ENCODE assay signal across 8 cellular contexts in the genomic region with DNA sequence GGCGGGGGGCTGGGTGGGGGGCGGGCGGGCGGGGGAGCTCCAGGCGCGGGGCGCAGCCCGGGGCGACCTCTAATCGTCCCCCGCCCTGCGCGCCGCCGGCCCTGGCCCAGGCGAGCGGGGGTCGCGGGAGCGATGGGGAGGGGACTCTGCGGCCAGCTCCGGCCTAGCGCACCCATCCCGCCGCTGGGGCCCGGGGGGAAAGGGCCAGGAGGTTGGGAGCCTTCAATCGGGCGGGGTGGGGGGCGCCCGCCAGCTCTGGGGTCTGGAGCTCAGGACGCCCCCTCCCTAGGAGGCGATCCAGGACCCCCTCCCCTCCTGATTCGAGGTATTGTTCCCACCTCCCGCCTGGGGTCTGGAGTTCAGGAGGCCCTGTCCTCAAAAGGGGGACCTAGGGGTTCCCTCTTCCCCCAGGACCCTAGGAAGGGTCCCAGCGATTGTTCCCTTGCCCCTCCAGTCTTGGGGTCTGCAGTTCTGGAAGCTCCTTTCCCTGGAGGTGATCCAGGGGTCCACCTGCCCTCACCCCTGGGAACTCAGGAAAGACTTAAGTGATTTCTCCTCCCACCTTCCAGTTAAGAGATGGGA. TPM values are rescaled to one million over a fixed set of nuclear protein-coding genes. Genes with fewer than 3 reads are reported as not detected.
DNase-seq lines count a peak whose midpoint lies in the region; ATAC-seq, FAIRE-seq and TF ChIP-seq lines count a peak whose summit lies in the region.

No MANE protein-coding gene starts in this region.

- no TSS peak for BruUV-seq in K562 (replicated peaks; lab: Mats Ljungman, UMichigan)

- no peak for TF ChIP-seq RAD21 in K562 (CRISPR knock-in tag; conservative IDR thresholded peaks at IDR 0.05 in 1 of 2, IDR thresholded peaks at IDR 0.05 in 1 of 2)

- intact Hi-C loops in K562 (cut with micrococcal nuclease) (no loop called here), lower lobe of right lung (cut with DNase I) (no loop called here)

- peak overlapping the region; percentile 60 to 90 for H3K9ac ChIP-seq in K562 (ENCODE audit: insufficient read depth in 1 of 2, low read depth in 2 of 2, low read length in 2 of 2)

- H3K9me3 ChIP-seq in K562 (replicated peaks; ENCODE audit: control insufficient read depth, insufficient read depth, low read depth, low read length), result no peaks in the 10 kb centered on the region
- no peaks in the 10 kb centered on the region for H3K9me3 ChIP-seq in lower lobe of right lung

- no peak overlapping the region for H3K27ac Mint-ChIP-seq in activated T-cell treated with anti-CD3 and anti-CD28 coated beads, Interleukin-2, amount 50 U/mL, for 72 hours
- peak overlapping the region; percentile 91 for H3K27ac Mint-ChIP-seq in type B pancreatic cell

- peak overlapping the region; percentile 37; the same call in 1 of the 2 replicates for H3K4me2 ChIP-seq in K562 (ENCODE audit: insufficient read depth, low read length)

- WGBS in K562 (ENCODE audit: insufficient coverage, low coverage, missing lambda C conversion rate), result 0% methylated on average over 2 of the region's 35 CpGs

- peaks cover 4% of the 10 kb centered on the region in 2 donors for H3K36me3 Mint-ChIP-seq in activated T-cell treated with anti-CD3 and anti-CD28 coated beads, Interleukin-2, amount 50 U/mL, for 72 hours (ENCODE audit: insufficient read depth in 2 of 2)
- peaks cover 6% of the 10 kb centered on the region for H3K36me3 Mint-ChIP-seq in type B pancreatic cell

- peak overlapping the region; percentile 51; the same call in 1 of the 2 replicates for H2AFZ ChIP-seq in K562 (ENCODE audit: low read depth, low read length)

- no peaks in the 10 kb centered on the region for H4K20me1 ChIP-seq in K562 (replicated peaks; ENCODE audit: control insufficient read depth, insufficient read depth, low read length)

- POLR2A ChIA-PET in K562 (lab: Yijun Ruan, JAX), result interaction anchor here (0.6 to 1.4 kb wide), 6 partner anchors 11 to 1981 kb away, joined by 3 to 5 read pairs (median 3); a partner anchor contains a TSS

- H3K9me3 Mint-ChIP-seq in activated T-cell treated with anti-CD3 and anti-CD28 coated beads, Interleukin-2, amount 50 U/mL, for 72 hours, result no peaks in the 10 kb centered on the region
- H3K9me3 Mint-ChIP-seq in type B pancreatic cell, result no peaks in the 10 kb centered on the region

- H3K4me3 Mint-ChIP-seq in activated T-cell treated with anti-CD3 and anti-CD28 coated beads, Interleukin-2, amount 50 U/mL, for 72 hours, result peak overlapping the region; percentile 63 to 76
- H3K4me3 Mint-ChIP-seq in type B pancreatic cell, result peak overlapping the region; percentile 92

- CTCF ChIA-PET in K562 (lab: Yijun Ruan, JAX; ENCODE audit: low intra/inter-chr PET ratio), result no interaction called here

- no peak for TF ChIP-seq EP300 in K562 (IDR thresholded peaks at IDR 0.05; ENCODE audit: low read length)

- peak; percentile 4 to 14 for ATAC-seq in activated T-cell treated with anti-CD3 and anti-CD28 coated beads, Interleukin-2, amount 50 U/mL, for 72 hours (replicated peaks in 1 of 2)
- no peak for ATAC-seq in K562
- ATAC-seq in lower lobe of right lung, result no peak
- ATAC-seq in HG02884 (IDR thresholded peaks at IDR 0.05; ENCODE audit: unreplicated experiment), result no peak

- in situ Hi-C loops in K562 (cut with MboI), result no loop called here

- H3K4me3 ChIP-seq in K562 (peak overlapping the region; percentile 40), lower lobe of right lung (peak overlapping the region; percentile 75)

- H3K4me1 ChIP-seq in K562 (replicated peaks in 1 of 2; ENCODE audit: control insufficient read depth in 2 of 2, insufficient read depth in 2 of 2, low read length in 2 of 2) (peaks cover 11 to 24% of the 10 kb centered on the region in 2 experiments), lower lobe of right lung (peaks cover 20% of the 10 kb centered on the region)

- no peaks in the 10 kb centered on the region for H3K36me3 ChIP-seq in K562 (ENCODE audit: control insufficient read depth, insufficient read depth, low read length)
- H3K36me3 ChIP-seq in lower lobe of right lung, result peaks cover 8% of the 10 kb centered on the region

- TF ChIP-seq CTCF in K562 (IDR thresholded peaks at IDR 0.05 in 2 of 3, conservative IDR thresholded peaks at IDR 0.05 in 1 of 3; ENCODE audit: insufficient read depth in 2 of 3, low read depth in 1 of 3, low read length in 3 of 3) (no peak), lower lobe of right lung (IDR thresholded peaks at IDR 0.05) (no peak), type B pancreatic cell (conservative IDR thresholded peaks at IDR 0.05) (no peak)

- H3K9me1 ChIP-seq in K562 (ENCODE audit: control insufficient read depth, insufficient read depth, low read length), result no peaks in the 10 kb centered on the region

- no peak for DNase-seq in activated T-cell treated with anti-CD3 and anti-CD28 coated beads, Interleukin-2, amount 50 U/mL, for 72 hours
- DNase-seq in activated T-cell treated with anti-CD3 and anti-CD28 coated beads, Interleukin-2, amount 50 U/mL, for 48 hours, result no peak
- no peak for DNase-seq in K562 (ENCODE audit: extremely low read depth in 1 of 4, low spot score in 3 of 4)
- no peak for DNase-seq in lower lobe of right lung
- DNase-seq in type B pancreatic cell (ENCODE audit: extremely low spot score, unreplicated experiment), result no peak
- DNase-seq in NCI-H526 (lab: John Stamatoyannopoulos, UW), result no peak
- no peak for DNase-seq in NCI-H82 (lab: John Stamatoyannopoulos, UW)

- peaks cover 21% of the 10 kb centered on the region for H3K4me1 Mint-ChIP-seq in activated T-cell treated with anti-CD3 and anti-CD28 coated beads, Interleukin-2, amount 50 U/mL, for 72 hours (ENCODE audit: low read depth)
- H3K4me1 Mint-ChIP-seq in type B pancreatic cell (ENCODE audit: unreplicated experiment), result peaks cover 20% of the 10 kb centered on the region

- FAIRE-seq in K562 (lab: Jason Lieb, UNC), result no peak

- H3K79me2 ChIP-seq in K562 (ENCODE audit: control insufficient read depth, insufficient read depth, low read length), result no peaks in the 10 kb centered on the region

- no peaks in the 10 kb centered on the region for H3K27me3 ChIP-seq in K562 (ENCODE audit: control insufficient read depth in 2 of 2, insufficient read depth in 2 of 2, low read length in 2 of 2)
- no peaks in the 10 kb centered on the region for H3K27me3 ChIP-seq in lower lobe of right lung (ENCODE audit: low read depth)

- no peak for TF ChIP-seq POLR2A in K562 (conservative IDR thresholded peaks at IDR 0.05)

- H3K27ac ChIP-seq in K562 (ENCODE audit: extremely low read depth, low read depth, low read length) (no peak overlapping the region), lower lobe of right lung (peak overlapping the region; percentile 86)

- peaks cover 19% of the 10 kb centered on the region for H3K27me3 Mint-ChIP-seq in activated T-cell treated with anti-CD3 and anti-CD28 coated beads, Interleukin-2, amount 50 U/mL, for 72 hours (ENCODE audit: low read depth)
- no peaks in the 10 kb centered on the region for H3K27me3 Mint-ChIP-seq in type B pancreatic cell

RNA-seq across cellular contexts. Expression of a gene that starts 0.5 kb away (rescaled TPM):
- total RNA-seq in activated T-cell treated with anti-CD3 and anti-CD28 coated beads, Interleukin-2, amount 50 U/mL, for 72 hours, result 10 to 100 TPM; 13.6 to 14.1 TPM
- total RNA-seq in K562 (2011; cell fraction: chromatin; rRNA removed; ENCODE audit: low replicate concordance), result 0.39 and 3.7 TPM in 2 replicates
- 1.8 and 2.5 TPM in 2 replicates for total RNA-seq in K562 (2011; cell fraction: nucleolus; rRNA removed)
- 2.4 and 2.6 TPM in 2 replicates for total RNA-seq in K562 (2011; cell fraction: nucleoplasm; rRNA removed)
- total RNA-seq in K562 (2014; rRNA removed), result 5.9 and 8.0 TPM in 2 replicates
- total RNA-seq in K562 (2014; rRNA removed; fragmentation: Illumina TruSeq; extraction: Trizol), result 1.4 and 2.4 TPM in 2 replicates
- total RNA-seq in K562 (2015; rRNA removed; fragmentation: Illumina TruSeq; extraction: Trizol), result 4.1 and 4.6 TPM in 2 replicates
- total RNA-seq in K562 (2021), result 9.1 and 9.3 TPM in 2 replicates
- polyA plus RNA-seq in K562 (2011; rRNA removed), result 4.9 and 7.6 TPM in 2 replicates
- polyA plus RNA-seq in K562 (2011; cell fraction: cytosol; rRNA removed), result 11.3 and 16.2 TPM in 2 replicates
- polyA plus RNA-seq in K562 (2011; cell fraction: nucleus; rRNA removed), result 4.4 and 6.5 TPM in 2 replicates
- polyA plus RNA-seq in K562 (2012), result 7.0 and 15.6 TPM in 2 replicates
- 12.9 and 17.2 TPM in 2 replicates for polyA plus RNA-seq in K562 (2014; fragmentation: Illumina TruSeq; extraction: Trizol)
- under 1 TPM; 0.04 TPM for polyA plus RNA-seq in K562 (2014; fragmentation: Nextera tagmentation; extraction: Ambion mirVana)
- 5.3 and 6.3 TPM in 2 replicates for polyA plus RNA-seq in K562 (2014; rRNA removed)
- polyA minus RNA-seq in K562 (2011; rRNA and poly(A)+ RNA removed), result 1.1 and 1.6 TPM in 2 replicates
- polyA minus RNA-seq in K562 (2011; cell fraction: cytosol; rRNA and poly(A)+ RNA removed), result 3.9 and 6.9 TPM in 2 replicates
- 1.1 and 2.1 TPM in 2 replicates for polyA minus RNA-seq in K562 (2011; cell fraction: nucleus; rRNA and poly(A)+ RNA removed)
- 54.9 TPM for total RNA-seq in lower lobe of right lung
- total RNA-seq in type B pancreatic cell (ENCODE audit: low replicate concordance), result 49.8 and 67.1 TPM in 2 replicates

RNA-seq across cellular contexts. Expression of a gene that starts 6.1 kb away (rescaled TPM):
- 10 to 100 TPM in 1 of 2 donors, 1 to 10 TPM in 1; 9.5 to 11.8 TPM for total RNA-seq in activated T-cell treated with anti-CD3 and anti-CD28 coated beads, Interleukin-2, amount 50 U/mL, for 72 hours
- 31.5 and 96.4 TPM in 2 replicates for total RNA-seq in K562 (2011; cell fraction: chromatin; rRNA removed; ENCODE audit: low replicate concordance)
- total RNA-seq in K562 (2011; cell fraction: nucleolus; rRNA removed), result 70.1 and 71.4 TPM in 2 replicates
- total RNA-seq in K562 (2011; cell fraction: nucleoplasm; rRNA removed), result 41.6 and 43.7 TPM in 2 replicates
- total RNA-seq in K562 (2014; rRNA removed) (3.9 and 7.4 TPM in 2 replicates), K562 (2014; rRNA removed; fragmentation: Illumina TruSeq; extraction: Trizol) (1.5 and 2.6 TPM in 2 replicates), K562 (2015; rRNA removed; fragmentation: Illumina TruSeq; extraction: Trizol) (3.5 and 4.9 TPM in 2 replicates), K562 (2021) (14.2 and 15.1 TPM in 2 replicates), lower lobe of right lung (79.0 TPM), type B pancreatic cell (ENCODE audit: low replicate concordance) (24.0 and 24.3 TPM in 2 replicates)
- polyA plus RNA-seq in K562 (2011; rRNA removed) (10.6 and 12.0 TPM in 2 replicates), K562 (2014; fragmentation: Illumina TruSeq; extraction: Trizol) (7.1 and 8.9 TPM in 2 replicates), K562 (2014; fragmentation: Nextera tagmentation; extraction: Ambion mirVana) (under 1 TPM; 0.25 to 0.83 TPM), K562 (2014; rRNA removed) (15.4 and 17.0 TPM in 2 replicates)
- 10.0 and 24.6 TPM in 2 replicates for polyA plus RNA-seq in K562 (2011; cell fraction: cytosol; rRNA removed)
- polyA plus RNA-seq in K562 (2011; cell fraction: nucleus; rRNA removed), result 37.8 and 59.0 TPM in 2 replicates
- 11.8 and 15.7 TPM in 2 replicates for polyA plus RNA-seq in K562 (2012)
- polyA minus RNA-seq in K562 (2011; rRNA and poly(A)+ RNA removed), result 4.7 and 8.5 TPM in 2 replicates
- polyA minus RNA-seq in K562 (2011; cell fraction: cytosol; rRNA and poly(A)+ RNA removed), result 7.9 and 10.4 TPM in 2 replicates
- 9.4 and 11.6 TPM in 2 replicates for polyA minus RNA-seq in K562 (2011; cell fraction: nucleus; rRNA and poly(A)+ RNA removed)

RNA-seq across cellular contexts. Expression of a gene that starts 19.1 kb away (rescaled TPM):
- 100 to 1,000 TPM; 102 to 144 TPM for total RNA-seq in activated T-cell treated with anti-CD3 and anti-CD28 coated beads, Interleukin-2, amount 50 U/mL, for 72 hours
- total RNA-seq in K562 (2011; cell fraction: chromatin; rRNA removed; ENCODE audit: low replicate concordance), result 25.7 and 85.1 TPM in 2 replicates
- total RNA-seq in K562 (2011; cell fraction: nucleolus; rRNA removed), result 82.6 and 98.1 TPM in 2 replicates
- 36.0 and 52.2 TPM in 2 replicates for total RNA-seq in K562 (2011; cell fraction: nucleoplasm; rRNA removed)
- 19.6 and 25.6 TPM in 2 replicates for total RNA-seq in K562 (2014; rRNA removed)
- total RNA-seq in K562 (2014; rRNA removed; fragmentation: Illumina TruSeq; extraction: Trizol), result 3.2 and 6.5 TPM in 2 replicates
- 8.3 and 9.6 TPM in 2 replicates for total RNA-seq in K562 (2015; rRNA removed; fragmentation: Illumina TruSeq; extraction: Trizol)
- total RNA-seq in K562 (2021), result 30.2 and 32.3 TPM in 2 replicates
- 7.4 and 16.1 TPM in 2 replicates for polyA plus RNA-seq in K562 (2011; rRNA removed)
- polyA plus RNA-seq in K562 (2011; cell fraction: cytosol; rRNA removed), result 10.8 and 19.2 TPM in 2 replicates
- 41.4 and 57.5 TPM in 2 replicates for polyA plus RNA-seq in K562 (2011; cell fraction: nucleus; rRNA removed)
- 18.1 and 35.8 TPM in 2 replicates for polyA plus RNA-seq in K562 (2012)
- polyA plus RNA-seq in K562 (2014; fragmentation: Illumina TruSeq; extraction: Trizol), result 9.9 and 12.8 TPM in 2 replicates
- polyA plus RNA-seq in K562 (2014; fragmentation: Nextera tagmentation; extraction: Ambion mirVana), result under 1 TPM; 0.07 to 0.74 TPM
- 15.7 and 17.0 TPM in 2 replicates for polyA plus RNA-seq in K562 (2014; rRNA removed)
- 6.2 and 8.8 TPM in 2 replicates for polyA minus RNA-seq in K562 (2011; rRNA and poly(A)+ RNA removed)
- polyA minus RNA-seq in K562 (2011; cell fraction: cytosol; rRNA and poly(A)+ RNA removed), result 16.3 and 30.6 TPM in 2 replicates
- polyA minus RNA-seq in K562 (2011; cell fraction: nucleus; rRNA and poly(A)+ RNA removed), result 23.7 and 30.1 TPM in 2 replicates
- total RNA-seq in lower lobe of right lung, result 289 TPM
- 84.3 and 86.1 TPM in 2 replicates for total RNA-seq in type B pancreatic cell (ENCODE audit: low replicate concordance)

RNA-seq across cellular contexts. Expression of a gene that starts 27.5 kb away (rescaled TPM):
- total RNA-seq in activated T-cell treated with anti-CD3 and anti-CD28 coated beads, Interleukin-2, amount 50 U/mL, for 72 hours, result 1 to 10 TPM; 1.1 to 3.4 TPM
- 1.5 and 4.5 TPM in 2 replicates for total RNA-seq in K562 (2011; cell fraction: chromatin; rRNA removed; ENCODE audit: low replicate concordance)
- 3.2 and 5.0 TPM in 2 replicates for total RNA-seq in K562 (2011; cell fraction: nucleolus; rRNA removed)
- 1.8 and 2.3 TPM in 2 replicates for total RNA-seq in K562 (2011; cell fraction: nucleoplasm; rRNA removed)
- total RNA-seq in K562 (2014; rRNA removed), result 1.7 and 3.2 TPM in 2 replicates
- total RNA-seq in K562 (2014; rRNA removed; fragmentation: Illumina TruSeq; extraction: Trizol), result 0.29 and 0.32 TPM in 2 replicates
- total RNA-seq in K562 (2015; rRNA removed; fragmentation: Illumina TruSeq; extraction: Trizol), result 0.47 and 0.98 TPM in 2 replicates
- 1.8 and 2.1 TPM in 2 replicates for total RNA-seq in K562 (2021)
- 0.86 and 1.6 TPM in 2 replicates for polyA plus RNA-seq in K562 (2011; rRNA removed)
- 2.2 and 5.5 TPM in 2 replicates for polyA plus RNA-seq in K562 (2011; cell fraction: cytosol; rRNA removed)
- 1.9 and 3.8 TPM in 2 replicates for polyA plus RNA-seq in K562 (2011; cell fraction: nucleus; rRNA removed)
- 1.8 and 3.7 TPM in 2 replicates for polyA plus RNA-seq in K562 (2012)
- polyA plus RNA-seq in K562 (2014; fragmentation: Illumina TruSeq; extraction: Trizol), result 0.54 and 0.79 TPM in 2 replicates
- polyA plus RNA-seq in K562 (2014; fragmentation: Nextera tagmentation; extraction: Ambion mirVana), result under 1 TPM in 1 of 2 experiments, not detected in 1; 0.07 TPM
- polyA plus RNA-seq in K562 (2014; rRNA removed), result 1.5 and 2.2 TPM in 2 replicates
- 0.51 and 0.70 TPM in 2 replicates for polyA minus RNA-seq in K562 (2011; rRNA and poly(A)+ RNA removed)
- polyA minus RNA-seq in K562 (2011; cell fraction: cytosol; rRNA and poly(A)+ RNA removed), result 1.0 TPM in 1 of 2 replicates, not detected in the other
- polyA minus RNA-seq in K562 (2011; cell fraction: nucleus; rRNA and poly(A)+ RNA removed), result 1.6 and 1.7 TPM in 2 replicates
- 3.8 TPM for total RNA-seq in lower lobe of right lung
- total RNA-seq in type B pancreatic cell (ENCODE audit: low replicate concordance), result 4.8 and 5.7 TPM in 2 replicates

Comparison
In these comparisons a context has a peak if more than half of its experiments do, and no peak if none do; other contexts are left out.
1. ATAC-seq: peak in activated T-cell treated with anti-CD3 and anti-CD28 coated beads, Interleukin-2, amount 50 U/mL, for 72 hours (2 of 2); none in K562 (single experiment), lower lobe of right lung (0 of 2) and HG02884 (single experiment).